In the genomic region with DNA sequence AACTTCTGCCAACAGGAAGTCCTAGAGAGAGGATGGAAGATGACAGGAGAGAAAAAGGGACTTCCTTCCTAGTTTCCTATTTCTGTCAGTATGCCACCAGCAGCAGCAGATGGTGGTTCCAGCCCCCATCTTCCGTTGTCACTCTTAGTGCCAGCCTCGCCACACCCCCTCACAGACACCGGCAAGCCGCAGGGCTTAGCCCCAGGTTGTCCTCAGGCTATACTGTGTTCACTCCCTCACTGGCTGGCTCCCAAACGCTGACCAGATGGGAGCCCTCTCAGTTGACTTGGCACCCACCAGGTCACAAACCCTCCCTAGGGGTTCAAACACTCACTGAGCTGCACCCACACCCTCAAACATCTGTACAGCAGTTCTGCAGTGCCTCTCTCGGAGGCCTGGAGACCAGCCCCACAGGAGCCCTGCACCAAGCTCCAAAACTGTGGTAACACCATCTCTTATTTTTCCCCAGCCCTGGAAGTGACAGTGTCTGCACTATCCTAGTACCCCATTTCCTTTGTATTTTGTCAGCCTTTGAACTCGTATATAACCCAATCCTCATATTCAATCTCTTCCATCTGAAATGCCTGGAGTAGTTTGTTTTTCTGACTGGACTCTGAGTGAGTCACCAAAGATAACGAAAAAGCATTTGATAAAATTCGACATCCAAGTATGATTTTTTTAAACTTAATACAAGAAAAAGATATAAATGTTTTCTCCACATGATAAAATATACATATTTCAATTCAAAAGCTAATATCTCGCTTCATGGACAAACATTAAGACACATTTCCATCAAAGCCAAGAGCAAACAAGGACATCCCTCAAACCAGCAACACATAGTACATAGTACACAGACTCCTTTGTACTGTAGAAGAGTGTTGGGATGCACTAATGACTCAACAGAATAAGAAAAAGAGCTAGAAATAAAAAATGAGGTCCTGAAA, we compare ENCODE assay signal across 10 cellular contexts. TPM values are rescaled to one million over a fixed set of nuclear protein-coding genes. Genes with fewer than 3 reads are reported as not detected.
A peak's percentile ranks its signal among the peaks of the same experiment; 100 is the strongest.
DNase-seq lines count a peak whose midpoint lies in the region; ATAC-seq and TF ChIP-seq lines count a peak whose summit lies in the region.
"Had no signal": no experiment of that assay in that cellular context is flagged by ENCODE, and none has a peak within 500 bp of the region (broad histone marks: within the 10 kb centered on the region; RNA-seq: fewer than 3 reads in every experiment).

No MANE protein-coding gene starts in this region.

- no peaks in the 10 kb centered on the region for H3K27me3 ChIP-seq in left ventricle myocardium inferior (ENCODE audit: low read depth)

- H3K27ac ChIP-seq in left ventricle myocardium inferior (replicated peaks) (peak overlapping the region; percentile 56), temporal lobe (ENCODE audit: low read depth, low read length) (peak overlapping the region; percentile 97)

- no peaks in the 10 kb centered on the region for H3K9me3 Mint-ChIP-seq in activated CD8-positive, alpha-beta memory T cell treated with anti-CD3 and anti-CD28 coated beads, Interleukin-2, amount 10 ng/mL, durations not matched to agents 7 days and 5 days (ENCODE audit: low read depth)
- H3K9me3 Mint-ChIP-seq in activated naive CD4-positive, alpha-beta T cell treated with anti-CD3 and anti-CD28 coated beads, Interleukin-2, amount 50 U/mL, for 24 hours: no peaks in the 10 kb centered on the region

- CTCF ChIA-PET in activated CD8-positive, alpha-beta memory T cell treated with anti-CD3 and anti-CD28 coated beads, Interleukin-2, amount 10 ng/mL, durations not matched to agents 7 days and 5 days (lab: Charles Lee): interaction anchor here (0.6 kb wide), 1 partner anchor 12 kb away, joined by 3 read pairs; no protein-coding TSS in a partner anchor

- no peak for TF ChIP-seq CTCF in left ventricle myocardium inferior (IDR thresholded peaks at IDR 0.05; ENCODE audit: borderline replicate concordance)

- intact Hi-C loops in left ventricle myocardium inferior (cut with micrococcal nuclease): no loop called here

- DNase-seq in activated CD8-positive, alpha-beta memory T cell treated with anti-CD3 and anti-CD28 coated beads, Interleukin-2, amount 10 ng/mL, durations not matched to agents 7 days and 5 days: no peak
- DNase-seq in activated CD8-positive, alpha-beta memory T cell treated with anti-CD3 and anti-CD28 coated beads for 24 hours: no peak
- peak; percentile 51 for DNase-seq in left ventricle myocardium inferior
- DNase-seq: NCI-H187 had no signal

- no peaks in the 10 kb centered on the region for H3K27me3 Mint-ChIP-seq in activated CD8-positive, alpha-beta memory T cell treated with anti-CD3 and anti-CD28 coated beads, Interleukin-2, amount 10 ng/mL, durations not matched to agents 7 days and 5 days
- no peaks in the 10 kb centered on the region for H3K27me3 Mint-ChIP-seq in activated naive CD4-positive, alpha-beta T cell treated with anti-CD3 and anti-CD28 coated beads, Interleukin-2, amount 50 U/mL, for 24 hours

- no peaks in the 10 kb centered on the region for H3K36me3 ChIP-seq in left ventricle myocardium inferior

- H3K4me1 ChIP-seq in left ventricle myocardium inferior: peaks cover 49% of the 10 kb centered on the region

- peaks cover 22% of the 10 kb centered on the region for H3K4me1 Mint-ChIP-seq in activated CD8-positive, alpha-beta memory T cell treated with anti-CD3 and anti-CD28 coated beads, Interleukin-2, amount 10 ng/mL, durations not matched to agents 7 days and 5 days
- peaks cover 78% of the 10 kb centered on the region for H3K4me1 Mint-ChIP-seq in activated naive CD4-positive, alpha-beta T cell treated with anti-CD3 and anti-CD28 coated beads, Interleukin-2, amount 50 U/mL, for 24 hours

- peak; percentile 23 for ATAC-seq in activated CD8-positive, alpha-beta memory T cell treated with anti-CD3 and anti-CD28 coated beads, Interleukin-2, amount 10 ng/mL, durations not matched to agents 7 days and 5 days
- ATAC-seq in GM18868 (IDR thresholded peaks at IDR 0.05; ENCODE audit: unreplicated experiment) (no peak), HG02763 (IDR thresholded peaks at IDR 0.05; ENCODE audit: unreplicated experiment) (no peak), GM21360 (IDR thresholded peaks at IDR 0.05; ENCODE audit: unreplicated experiment) (no peak)

- H3K9me3 ChIP-seq in left ventricle myocardium inferior (replicated peaks): no peaks in the 10 kb centered on the region

- peak overlapping the region; percentile 3 for H3K4me3 ChIP-seq in left ventricle myocardium inferior

- no peak overlapping the region for H3K27ac Mint-ChIP-seq in activated CD8-positive, alpha-beta memory T cell treated with anti-CD3 and anti-CD28 coated beads, Interleukin-2, amount 10 ng/mL, durations not matched to agents 7 days and 5 days
- H3K27ac Mint-ChIP-seq in activated naive CD4-positive, alpha-beta T cell treated with anti-CD3 and anti-CD28 coated beads, Interleukin-2, amount 50 U/mL, for 24 hours: peak overlapping the region; percentile 56
- H3K27ac Mint-ChIP-seq: activated T-helper 1 cell treated with anti-CD3 and anti-CD28 coated beads, Interleukin-12 subunit alpha, Interleukin-12 subunit beta, Interleukin-2, Interleukin-4 antibody, amounts not matched to agents 30 ng/mL and 10 ng/mL and 1 ng/mL, durations not matched to agents 14 hours and 24 hours and 36 hours had no signal

- no peak overlapping the region for H3K4me3 Mint-ChIP-seq in activated CD8-positive, alpha-beta memory T cell treated with anti-CD3 and anti-CD28 coated beads, Interleukin-2, amount 10 ng/mL, durations not matched to agents 7 days and 5 days
- peak overlapping the region; percentile 56 for H3K4me3 Mint-ChIP-seq in activated naive CD4-positive, alpha-beta T cell treated with anti-CD3 and anti-CD28 coated beads, Interleukin-2, amount 50 U/mL, for 24 hours
- H3K4me3 Mint-ChIP-seq: activated T-helper 1 cell treated with anti-CD3 and anti-CD28 coated beads, Interleukin-12 subunit alpha, Interleukin-12 subunit beta, Interleukin-2, Interleukin-4 antibody, amounts not matched to agents 30 ng/mL and 10 ng/mL and 1 ng/mL, durations not matched to agents 14 hours and 24 hours and 36 hours had no signal

- peaks cover 11% of the 10 kb centered on the region for H3K36me3 Mint-ChIP-seq in activated CD8-positive, alpha-beta memory T cell treated with anti-CD3 and anti-CD28 coated beads, Interleukin-2, amount 10 ng/mL, durations not matched to agents 7 days and 5 days
- H3K36me3 Mint-ChIP-seq in activated naive CD4-positive, alpha-beta T cell treated with anti-CD3 and anti-CD28 coated beads, Interleukin-2, amount 50 U/mL, for 24 hours: peaks cover 9% of the 10 kb centered on the region

RNA-seq across cellular contexts. Expression of gene SMURF1, which starts 34.5 kb away (rescaled TPM):
- 10 to 100 TPM; 12.9 to 13.9 TPM for total RNA-seq in activated CD8-positive, alpha-beta memory T cell treated with anti-CD3 and anti-CD28 coated beads, Interleukin-2, amount 10 ng/mL, durations not matched to agents 7 days and 5 days
- total RNA-seq in left ventricle myocardium inferior (10.0 TPM), temporal lobe (22.4 TPM)
